ENCODE assay signal across 8 cellular contexts in the genomic region with DNA sequence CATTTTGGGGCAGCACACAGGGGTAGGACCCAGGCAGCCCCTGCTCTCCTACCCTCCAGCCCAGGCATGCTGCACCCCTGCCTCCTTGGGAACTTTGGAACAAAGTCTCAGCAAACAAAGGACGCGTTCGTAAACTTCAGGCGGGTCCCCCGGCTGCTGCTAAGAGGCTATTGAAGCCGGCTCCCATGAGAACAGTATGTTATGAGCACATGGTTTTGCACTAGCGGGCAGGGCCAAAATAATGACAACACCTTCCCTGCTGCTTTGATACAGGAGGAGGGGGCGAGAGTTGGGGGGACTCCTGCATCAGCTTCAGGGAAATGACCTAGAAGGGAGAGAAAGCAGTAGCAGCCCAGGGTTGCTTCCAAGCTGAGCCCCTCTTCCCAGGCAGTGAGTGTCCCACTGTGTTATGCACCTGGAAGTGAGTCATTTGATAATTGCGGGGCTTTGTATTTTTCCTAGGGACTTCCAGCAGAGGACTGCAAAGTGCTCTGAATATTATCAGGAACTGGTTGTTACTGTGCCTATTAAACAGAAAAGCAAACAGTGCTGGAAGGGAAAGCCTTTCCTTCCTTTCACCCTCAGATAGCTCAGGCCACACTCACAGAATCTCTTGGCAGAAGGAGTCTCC. TPM values are rescaled to one million over a fixed set of nuclear protein-coding genes. Genes with fewer than 3 reads are reported as not detected.
DNase-seq lines count a peak whose midpoint lies in the region; ATAC-seq and TF ChIP-seq lines count a peak whose summit lies in the region.

No MANE protein-coding gene starts in this region.

- CTCF ChIA-PET in WTC11 (lab: Charles Lee) (interaction anchor here (1.0 to 1.3 kb wide), 3 partner anchors 25 to 57 kb away, joined by 3 to 5 read pairs (median 3); no protein-coding TSS in a partner anchor), GM10248 (lab: Yijun Ruan, JAX) (interaction anchor here (0.7 to 1.0 kb wide), 2 partner anchors 24 to 25 kb away, joined by 3 read pairs; no protein-coding TSS in a partner anchor)

- 14 to 47% methylated on average over 9 of the region's 9 CpGs for WGBS in sigmoid colon, 2 donors

- TF ChIP-seq POLR2A in sigmoid colon (IDR thresholded peaks at IDR 0.05) = no peak

- H3K27ac Mint-ChIP-seq in WTC11 = peak overlapping the region; percentile 98

- H3K4me1 Mint-ChIP-seq in WTC11 = peaks cover 99% of the 10 kb centered on the region

- intact Hi-C loops in left ventricle myocardium superior (cut with micrococcal nuclease) (no loop called here), sigmoid colon (cut with DNase I) (loop anchor here (10.0 kb wide), 1 partner anchor 447 kb away; no protein-coding TSS in a partner anchor)

- no peaks in the 10 kb centered on the region for H3K36me3 ChIP-seq in sigmoid colon

- no peak for TF ChIP-seq EP300 in sigmoid colon (IDR thresholded peaks at IDR 0.05)

- no peaks in the 10 kb centered on the region for H3K27me3 ChIP-seq in sigmoid colon

- H3K4me3 ChIP-seq in sigmoid colon = no peak overlapping the region

- peaks cover 0 to 100% (median 100%) of the 10 kb centered on the region in 4 donors for H3K4me1 ChIP-seq in sigmoid colon

- ATAC-seq in WTC11 (peak; percentile 20), left ventricle myocardium superior (peak; percentile 57), HG02759 (IDR thresholded peaks at IDR 0.05; ENCODE audit: unreplicated experiment) (no peak), GM21576 (IDR thresholded peaks at IDR 0.05; ENCODE audit: unreplicated experiment) (no peak)

- no peaks in the 10 kb centered on the region for H3K27me3 Mint-ChIP-seq in WTC11 (ENCODE audit: low read depth)

- H3K36me3 Mint-ChIP-seq in WTC11 = no peaks in the 10 kb centered on the region

- TF ChIP-seq CTCF in WTC11 (IDR thresholded peaks at IDR 0.05) (no peak), sigmoid colon (IDR thresholded peaks at IDR 0.05) (no peak), GM10248 (IDR thresholded peaks at IDR 0.05; ENCODE audit: control extremely low read depth, extremely low read depth, low read depth, missing control alignments) (no peak)

- POLR2A ChIA-PET in WTC11 (lab: Charles Lee) (no interaction called here), GM10248 (lab: Yijun Ruan, JAX) (no interaction called here)

- H3K9me3 ChIP-seq in sigmoid colon = no peaks in the 10 kb centered on the region

- no peaks in the 10 kb centered on the region for H3K9me3 Mint-ChIP-seq in WTC11

- DNase-seq in LHCN-M2 (ENCODE audit: low read depth) (peak; percentile 54), WTC11 (ENCODE audit: low spot score) (no peak), left ventricle myocardium superior (peak; percentile 71), sigmoid colon (peak; percentile 68), HPDE6-E6E7 (ENCODE audit: extremely low spot score) (no peak), GM10248 (ENCODE audit: extremely low spot score) (no peak)

- H3K4me3 Mint-ChIP-seq in WTC11 = peak overlapping the region; percentile 14; the same call in 1 of the 2 replicates

- peak overlapping the region; percentile 78 to 99 (median 96) for H3K27ac ChIP-seq in sigmoid colon

TF ChIP-seq in WTC11, 78 proteins besides CTCF, POLR2A, EP300 and RAD21:
- TF ChIP-seq SMAD3 (CRISPR knock-in tag; IDR thresholded peaks at IDR 0.05; ENCODE audit: borderline replicate concordance) (no peak), NFE2L1 (CRISPR knock-in tag; IDR thresholded peaks at IDR 0.05) (no peak), RELA (CRISPR knock-in tag; IDR thresholded peaks at IDR 0.05; ENCODE audit: borderline replicate concordance) (no peak), ATF2 (CRISPR knock-in tag; IDR thresholded peaks at IDR 0.05; ENCODE audit: borderline replicate concordance, low read depth) (no peak), NR1H2 (CRISPR knock-in tag; IDR thresholded peaks at IDR 0.05) (no peak), IRF1 (CRISPR knock-in tag; IDR thresholded peaks at IDR 0.05) (no peak), ZNF423 (CRISPR knock-in tag; IDR thresholded peaks at IDR 0.05) (0 out of 2 replicates have a peak, but pooled peaks have one; percentile 28), KAT7 (CRISPR knock-in tag; IDR thresholded peaks at IDR 0.05; ENCODE audit: borderline replicate concordance) (no peak), ETV6 (CRISPR knock-in tag; IDR thresholded peaks at IDR 0.05) (peak; percentile 79; the same call in 1 of the 2 replicates)
- TF ChIP-seq, protein P1, sequence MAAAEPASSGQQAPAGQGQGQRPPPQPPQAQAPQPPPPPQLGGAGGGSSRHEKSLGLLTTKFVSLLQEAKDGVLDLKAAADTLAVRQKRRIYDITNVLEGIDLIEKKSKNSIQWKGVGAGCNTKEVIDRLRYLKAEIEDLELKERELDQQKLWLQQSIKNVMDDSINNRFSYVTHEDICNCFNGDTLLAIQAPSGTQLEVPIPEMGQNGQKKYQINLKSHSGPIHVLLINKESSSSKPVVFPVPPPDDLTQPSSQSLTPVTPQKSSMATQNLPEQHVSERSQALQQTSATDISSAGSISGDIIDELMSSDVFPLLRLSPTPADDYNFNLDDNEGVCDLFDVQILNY (CRISPR knock-in tag; IDR thresholded peaks at IDR 0.05) = no peak

RNA-seq across cellular contexts. Expression of gene ITPRIP, which starts 6.9 kb away (rescaled TPM):
- total RNA-seq in LHCN-M2 (2014; rRNA removed) (20.0 and 26.6 TPM in 2 replicates), WTC11 (2021) (13.0 to 16.8 TPM (median 13.4 TPM) in 3 replicates), left ventricle myocardium superior (27.6 TPM), sigmoid colon (10 to 100 TPM; 11.4 to 22.4 (median 15.3) TPM)
- 9.1 TPM for polyA plus RNA-seq in LHCN-M2 (2012)
- 1 to 10 TPM; 1.2 to 8.6 (median 1.6) TPM for polyA plus RNA-seq in sigmoid colon

RNA-seq across cellular contexts. Expression of gene CFAP58, which starts 22.3 kb away (rescaled TPM):
- total RNA-seq in LHCN-M2 (2014; rRNA removed) (1.4 TPM in 2 replicates), WTC11 (2021) (0.92 to 1.1 TPM (median 1.0 TPM) in 3 replicates), left ventricle myocardium superior (1.2 TPM), sigmoid colon (1 to 10 TPM in 1 of 4 donors, under 1 TPM in 3; 0.36 to 1.1 (median 0.61) TPM)
- polyA plus RNA-seq in LHCN-M2 (2012) = 0.24 TPM
- under 1 TPM in 1 of 3 donors, not detected in 2; 0.09 TPM for polyA plus RNA-seq in sigmoid colon

Comparison
In these comparisons a context has a peak if more than half of its experiments do, and no peak if none do; other contexts are left out.
1. DNase-seq: peak in LHCN-M2 (single experiment), left ventricle myocardium superior (single experiment) and sigmoid colon (single experiment); none in WTC11 (single experiment), HPDE6-E6E7 (single experiment) and GM10248 (single experiment).
2. ATAC-seq: peak in WTC11 (single experiment) and left ventricle myocardium superior (single experiment); none in HG02759 (single experiment) and GM21576 (single experiment).